ENCODE assay signal across 1 cellular context in genomic region chr11:1829039-1829820, GRCh38.
TF ChIP-seq lines count a peak whose summit lies in the region.

No MANE protein-coding gene starts in this region.

TF ChIP-seq in IMR-90, 13 proteins besides CTCF, POLR2A, EP300 and RAD21 (continued from another document):
- TF ChIP-seq MXI1 (IDR thresholded peaks at IDR 0.05; ENCODE audit: borderline replicate concordance, low read depth, low read length): peak; percentile 60
- no peak for TF ChIP-seq BHLHE40 (IDR thresholded peaks at IDR 0.05; ENCODE audit: low read depth, low read length)
- no peak for TF ChIP-seq RFX5 (IDR thresholded peaks at IDR 0.05; ENCODE audit: low read depth, low read length)
- TF ChIP-seq NFE2L2 (IDR thresholded peaks at IDR 0.05; ENCODE audit: low read depth, low read length): no peak
- TF ChIP-seq CEBPB (IDR thresholded peaks at IDR 0.05; ENCODE audit: low read depth, low read length): no peak
